In genomic region chr5:795873-796272, GRCh38 we compare ENCODE assay signal across 2 cellular contexts. TPM values are rescaled to one million over a fixed set of nuclear protein-coding genes. Genes with fewer than 3 reads are reported as not detected.
"Had no signal": no experiment of that assay in that cellular context is flagged by ENCODE, and none has a peak within 500 bp of the region (broad histone marks: within the 10 kb centered on the region; RNA-seq: fewer than 3 reads in every experiment).

No MANE protein-coding gene starts in this region.

RNA-seq across cellular contexts. Expression of gene ZDHHC11B, which starts 11.3 kb away (rescaled TPM):
- total RNA-seq: activated CD4-positive, alpha-beta memory T cell treated with anti-CD3 and anti-CD28 coated beads, Interleukin-2, amount 10 ng/mL, durations not matched to agents 7 days and 5 days had no signal

RNA-seq across cellular contexts. Expression of gene ZDHHC11, which starts 54.9 kb away (rescaled TPM):
- total RNA-seq: ascending aorta had no signal
